ENCODE assay signal across 1 cellular context in the genomic region with DNA sequence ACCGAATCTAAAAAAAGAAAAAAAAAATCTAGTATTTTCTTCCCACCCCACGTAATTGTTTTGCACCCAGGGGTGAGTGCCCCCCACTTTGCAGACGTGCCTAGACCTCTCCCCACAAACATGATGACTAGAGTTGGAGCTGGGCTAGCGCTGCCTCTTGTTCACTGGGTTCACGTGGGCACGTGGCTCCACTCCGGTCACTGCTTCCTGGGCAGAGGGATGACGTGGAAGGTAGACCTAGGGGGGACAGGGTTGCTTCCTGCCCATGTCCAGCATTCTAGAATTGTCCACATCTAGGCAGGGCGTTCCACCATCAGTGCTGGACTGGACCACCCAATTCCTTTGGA.
TF ChIP-seq lines count a peak whose summit lies in the region.

No MANE protein-coding gene starts in this region.

TF ChIP-seq in HEK293, 187 proteins besides CTCF, POLR2A, EP300 and RAD21 (continued from another document):
- TF ChIP-seq, protein P1, sequence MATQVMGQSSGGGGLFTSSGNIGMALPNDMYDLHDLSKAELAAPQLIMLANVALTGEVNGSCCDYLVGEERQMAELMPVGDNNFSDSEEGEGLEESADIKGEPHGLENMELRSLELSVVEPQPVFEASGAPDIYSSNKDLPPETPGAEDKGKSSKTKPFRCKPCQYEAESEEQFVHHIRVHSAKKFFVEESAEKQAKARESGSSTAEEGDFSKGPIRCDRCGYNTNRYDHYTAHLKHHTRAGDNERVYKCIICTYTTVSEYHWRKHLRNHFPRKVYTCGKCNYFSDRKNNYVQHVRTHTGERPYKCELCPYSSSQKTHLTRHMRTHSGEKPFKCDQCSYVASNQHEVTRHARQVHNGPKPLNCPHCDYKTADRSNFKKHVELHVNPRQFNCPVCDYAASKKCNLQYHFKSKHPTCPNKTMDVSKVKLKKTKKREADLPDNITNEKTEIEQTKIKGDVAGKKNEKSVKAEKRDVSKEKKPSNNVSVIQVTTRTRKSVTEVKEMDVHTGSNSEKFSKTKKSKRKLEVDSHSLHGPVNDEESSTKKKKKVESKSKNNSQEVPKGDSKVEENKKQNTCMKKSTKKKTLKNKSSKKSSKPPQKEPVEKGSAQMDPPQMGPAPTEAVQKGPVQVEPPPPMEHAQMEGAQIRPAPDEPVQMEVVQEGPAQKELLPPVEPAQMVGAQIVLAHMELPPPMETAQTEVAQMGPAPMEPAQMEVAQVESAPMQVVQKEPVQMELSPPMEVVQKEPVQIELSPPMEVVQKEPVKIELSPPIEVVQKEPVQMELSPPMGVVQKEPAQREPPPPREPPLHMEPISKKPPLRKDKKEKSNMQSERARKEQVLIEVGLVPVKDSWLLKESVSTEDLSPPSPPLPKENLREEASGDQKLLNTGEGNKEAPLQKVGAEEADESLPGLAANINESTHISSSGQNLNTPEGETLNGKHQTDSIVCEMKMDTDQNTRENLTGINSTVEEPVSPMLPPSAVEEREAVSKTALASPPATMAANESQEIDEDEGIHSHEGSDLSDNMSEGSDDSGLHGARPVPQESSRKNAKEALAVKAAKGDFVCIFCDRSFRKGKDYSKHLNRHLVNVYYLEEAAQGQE (tag by site-specific recombination; IDR thresholded peaks at IDR 0.05) = no peak
- no peak for TF ChIP-seq ZNF354C (tag by site-specific recombination; IDR thresholded peaks at IDR 0.05; ENCODE audit: borderline replicate concordance, low read depth)
